In genomic region chr11:59669611-59670009, GRCh38 we compare ENCODE assay signal across 8 cellular contexts. TPM values are rescaled to one million over a fixed set of nuclear protein-coding genes. Genes with fewer than 3 reads are reported as not detected.
A peak's percentile ranks its signal among the peaks of the same experiment; 100 is the strongest.
DNase-seq lines count a peak whose midpoint lies in the region; ATAC-seq and TF ChIP-seq lines count a peak whose summit lies in the region.

No MANE protein-coding gene starts in this region.

- CTCF ChIA-PET in activated B cell treated with CpG ODN at 0.5 μM for 24 hours (lab: Charles Lee) = interaction anchor here (1.3 kb wide), 1 partner anchor 132 kb away, joined by 4 read pairs; no protein-coding TSS in a partner anchor

- H3K4me3 ChIP-seq in HAP-1 = peak overlapping the region; percentile 81
- peak overlapping the region; percentile 96 to 97 for H3K4me3 ChIP-seq in gastroesophageal sphincter

- H3K27me3 Mint-ChIP-seq in activated B cell treated with CpG ODN at 0.5 μM for 24 hours = no peaks in the 10 kb centered on the region

- intact Hi-C loops in activated B cell treated with CpG ODN at 0.5 μM for 24 hours (cut with micrococcal nuclease) = loop anchor here (1.0 to 5.0 kb wide), 6 partner anchors 53 to 1091 kb away; partner anchors contain the start of genes FAM111A and MRPL16

- TF ChIP-seq CTCF in activated B cell treated with CpG ODN at 0.5 μM for 24 hours (IDR thresholded peaks at IDR 0.05) (no peak), gastroesophageal sphincter (IDR thresholded peaks at IDR 0.05) (peak in 1 of 4 experiments; percentile 15)

- H3K27ac Mint-ChIP-seq in activated B cell treated with CpG ODN at 0.5 μM for 24 hours = peak overlapping the region; percentile 97

- no peak for TF ChIP-seq EP300 in gastroesophageal sphincter (IDR thresholded peaks at IDR 0.05)

- H3K9me3 Mint-ChIP-seq in activated B cell treated with CpG ODN at 0.5 μM for 24 hours = no peaks in the 10 kb centered on the region

- H3K9me3 ChIP-seq in HAP-1 (no peaks in the 10 kb centered on the region), gastroesophageal sphincter (no peaks in the 10 kb centered on the region)

- peaks cover 7% of the 10 kb centered on the region for H3K4me1 ChIP-seq in HAP-1
- peaks cover 6 to 44% (median 7%) of the 10 kb centered on the region in 3 donors for H3K4me1 ChIP-seq in gastroesophageal sphincter

- POLR2A ChIA-PET in activated B cell treated with CpG ODN at 0.5 μM for 24 hours (lab: Charles Lee) = interaction anchor here (0.6 to 2.4 kb wide), 21 partner anchors 8 to 1282 kb away, joined by 3 to 76 read pairs (median 5); partner anchors contain the start of genes MPEG1, OSBP, SLC15A3 and STX3

- peaks cover 31% of the 10 kb centered on the region for H3K36me3 Mint-ChIP-seq in activated B cell treated with CpG ODN at 0.5 μM for 24 hours (ENCODE audit: low read depth)

- ATAC-seq in activated B cell treated with CpG ODN at 0.5 μM for 24 hours (ENCODE audit: low read depth) (no peak), gastroesophageal sphincter (peak; percentile 10), HG03520 (IDR thresholded peaks at IDR 0.05; ENCODE audit: unreplicated experiment) (no peak)

- in situ Hi-C loops in HAP-1 (cut with MboI; ENCODE audit: low sequenced_read_pairs) = loop anchor here (10.0 kb wide), 1 partner anchor 105 kb away; no protein-coding TSS in a partner anchor

- peak overlapping the region; percentile 92 for H3K4me3 Mint-ChIP-seq in activated B cell treated with CpG ODN at 0.5 μM for 24 hours

- no peaks in the 10 kb centered on the region for H3K27me3 ChIP-seq in HAP-1 (ENCODE audit: low read depth)
- H3K27me3 ChIP-seq in gastroesophageal sphincter = no peaks in the 10 kb centered on the region

- DNase-seq in C1 segment of cervical spinal cord (lab: John Stamatoyannopoulos, UW) (peak in 8 of 14 donors; percentile 63 to 83 (median 66)), HAP-1 (ENCODE audit: low spot score in 2 of 2) (peak in 1 of 2 experiments; percentile 41), activated B cell treated with CpG ODN at 0.5 μM for 24 hours (no peak), occipital lobe (lab: John Stamatoyannopoulos, UW) (peak; percentile 53), RKO (ENCODE audit: low spot score) (no peak), NCI-H82 treated with DMSO at 0.1 percent for 48 hours (lab: John Stamatoyannopoulos, UW; ENCODE audit: unreplicated experiment) (no peak)

- TF ChIP-seq POLR2A in gastroesophageal sphincter (IDR thresholded peaks at IDR 0.05) = no peak

- H3K4me1 Mint-ChIP-seq in activated B cell treated with CpG ODN at 0.5 μM for 24 hours = peaks cover 26% of the 10 kb centered on the region

- peak overlapping the region; percentile 78 to 97 (median 94) for H3K27ac ChIP-seq in gastroesophageal sphincter

- 3% methylated on average over 12 of the region's 22 CpGs; no CpG with 5 or more reads in 1 of the 2 donors for WGBS in gastroesophageal sphincter (ENCODE audit: low coverage in 1 of 2), 2 donors

- H3K36me3 ChIP-seq in HAP-1 (replicated peaks) (peaks cover 25% of the 10 kb centered on the region), gastroesophageal sphincter (peaks cover 0 to 22% of the 10 kb centered on the region in 2 donors)

RNA-seq across cellular contexts. Expression of gene PATL1, which starts 0.8 kb away (rescaled TPM):
- total RNA-seq in activated B cell treated with CpG ODN at 0.5 μM for 24 hours = 42.0 and 45.1 TPM in 2 replicates
- total RNA-seq in gastroesophageal sphincter = 10 to 100 TPM; 13.9 to 16.3 (median 15.5) TPM
- 3.7 TPM for total RNA-seq in occipital lobe

RNA-seq across cellular contexts. Expression of gene OR10V1, which starts 44.0 kb away (rescaled TPM):
- total RNA-seq in activated B cell treated with CpG ODN at 0.5 μM for 24 hours (not detected in 2 replicates), gastroesophageal sphincter (not detected), occipital lobe (not detected)

RNA-seq across cellular contexts. Expression of gene OSBP, which starts 54.0 kb away (rescaled TPM):
- total RNA-seq in activated B cell treated with CpG ODN at 0.5 μM for 24 hours = 34.7 and 38.0 TPM in 2 replicates
- 10 to 100 TPM; 31.4 to 39.7 (median 38.1) TPM for total RNA-seq in gastroesophageal sphincter
- 30.6 TPM for total RNA-seq in occipital lobe

Comparison
In these comparisons a context has a peak if more than half of its experiments do, and no peak if none do; other contexts are left out.
1. DNase-seq: peak in C1 segment of cervical spinal cord (8 of 14) and occipital lobe (single experiment); none in activated B cell treated with CpG ODN at 0.5 μM for 24 hours (single experiment), RKO (single experiment) and NCI-H82 treated with DMSO at 0.1 percent for 48 hours (single experiment).